8 cellular contexts compared by ENCODE assay signal in genomic region chr7:26865094-26865388, GRCh38. TPM values are rescaled to one million over a fixed set of nuclear protein-coding genes. Genes with fewer than 3 reads are reported as not detected.
A peak's percentile ranks its signal among the peaks of the same experiment; 100 is the strongest.
DNase-seq lines count a peak whose midpoint lies in the region; ATAC-seq and TF ChIP-seq lines count a peak whose summit lies in the region.

No MANE protein-coding gene starts in this region.

- H3K4me3 ChIP-seq in SU-DHL-6 (ENCODE audit: insufficient read depth, low read length, poor library complexity, severe bottlenecking), result peak overlapping the region; percentile 98
- peak overlapping the region; percentile 92 for H3K4me3 ChIP-seq in fibroblast of villous mesenchyme (ENCODE audit: low read depth, low read length)

- peak overlapping the region; percentile 85 for H3K27ac ChIP-seq in SU-DHL-6 (ENCODE audit: low read depth, low read length)

- peaks cover 59% of the 10 kb centered on the region for H3K27me3 Mint-ChIP-seq in osteocyte (ENCODE audit: unreplicated experiment)

- no peaks in the 10 kb centered on the region for H3K9me3 Mint-ChIP-seq in osteocyte (ENCODE audit: unreplicated experiment)

- peak; percentile 30 for ATAC-seq in HG02981 (IDR thresholded peaks at IDR 0.05; ENCODE audit: unreplicated experiment)

- peaks cover 13% of the 10 kb centered on the region for H3K4me1 Mint-ChIP-seq in osteocyte (ENCODE audit: unreplicated experiment)

- TF ChIP-seq CTCF in SU-DHL-6 (IDR thresholded peaks at IDR 0.05; ENCODE audit: insufficient read depth, low read length, poor library complexity, severe bottlenecking) (no peak), fibroblast of villous mesenchyme (IDR thresholded peaks at IDR 0.05; ENCODE audit: insufficient read depth, low read depth, low read length) (no peak), osteocyte (IDR thresholded peaks at IDR 0.05) (no peak)

- H3K36me3 Mint-ChIP-seq in osteocyte (ENCODE audit: unreplicated experiment), result no peaks in the 10 kb centered on the region

- no peaks in the 10 kb centered on the region for H3K36me3 ChIP-seq in SU-DHL-6 (ENCODE audit: low read length)

- H3K9me3 ChIP-seq in SU-DHL-6 (ENCODE audit: insufficient read depth, low read length), result no peaks in the 10 kb centered on the region

- peak overlapping the region; percentile 94 for H2AFZ ChIP-seq in SU-DHL-6 (ENCODE audit: low read depth, low read length, severe bottlenecking)

- peak overlapping the region; percentile 95 for H3K9ac ChIP-seq in SU-DHL-6 (ENCODE audit: low read length)

- peaks cover 40% of the 10 kb centered on the region for H3K79me2 ChIP-seq in SU-DHL-6 (ENCODE audit: insufficient read depth, low read length)

- DNase-seq in stimulated activated naive CD4-positive, alpha-beta T cell treated with Interleukin-2 at 50 U/mL for 16 hours (lab: John Stamatoyannopoulos, UW), result peak; percentile 23
- DNase-seq in stimulated activated naive CD4-positive, alpha-beta T cell (lab: John Stamatoyannopoulos, UW), result no peak
- DNase-seq in fibroblast of villous mesenchyme (ENCODE audit: low read depth), result no peak
- DNase-seq in osteocyte (ENCODE audit: extremely low spot score, unreplicated experiment), result no peak
- DNase-seq in hippocampal formation (lab: John Stamatoyannopoulos, UW), result no peak
- DNase-seq in G401 (ENCODE audit: low spot score), result no peak

- peak overlapping the region; percentile 87 for H3K4me2 ChIP-seq in SU-DHL-6 (ENCODE audit: low read depth, low read length, poor library complexity, severe bottlenecking)

- H4K20me1 ChIP-seq in SU-DHL-6 (ENCODE audit: low read depth, low read length), result no peaks in the 10 kb centered on the region

- H3K4me3 Mint-ChIP-seq in osteocyte (ENCODE audit: unreplicated experiment), result peak overlapping the region; percentile 96

- peak overlapping the region; percentile 98 for H3K27ac Mint-ChIP-seq in osteocyte (ENCODE audit: unreplicated experiment)

- H3K9me2 ChIP-seq in SU-DHL-6 (replicated peaks; ENCODE audit: insufficient read depth, low read length), result no peaks in the 10 kb centered on the region

- no peaks in the 10 kb centered on the region for H3K27me3 ChIP-seq in SU-DHL-6 (ENCODE audit: low read length)

- H3F3A ChIP-seq in SU-DHL-6 (ENCODE audit: insufficient read depth), result peaks cover 38% of the 10 kb centered on the region; the same call in 1 of the 2 replicates

- in situ Hi-C loops in G401 (cut with HindIII; ENCODE audit: low sequenced_read_pairs), result no loop called here

RNA-seq across cellular contexts. Expression of gene SKAP2, which starts 0.7 kb away (rescaled TPM):
- total RNA-seq in fibroblast of villous mesenchyme, result 6.8 and 10.4 TPM in 2 replicates
- 11.7 and 13.7 TPM in 2 replicates for total RNA-seq in osteocyte
- total RNA-seq in G401 (2014; rRNA removed; shearing (Covaris generic)), result 3.0 and 16.2 TPM in 2 replicates
